In the genomic region with DNA sequence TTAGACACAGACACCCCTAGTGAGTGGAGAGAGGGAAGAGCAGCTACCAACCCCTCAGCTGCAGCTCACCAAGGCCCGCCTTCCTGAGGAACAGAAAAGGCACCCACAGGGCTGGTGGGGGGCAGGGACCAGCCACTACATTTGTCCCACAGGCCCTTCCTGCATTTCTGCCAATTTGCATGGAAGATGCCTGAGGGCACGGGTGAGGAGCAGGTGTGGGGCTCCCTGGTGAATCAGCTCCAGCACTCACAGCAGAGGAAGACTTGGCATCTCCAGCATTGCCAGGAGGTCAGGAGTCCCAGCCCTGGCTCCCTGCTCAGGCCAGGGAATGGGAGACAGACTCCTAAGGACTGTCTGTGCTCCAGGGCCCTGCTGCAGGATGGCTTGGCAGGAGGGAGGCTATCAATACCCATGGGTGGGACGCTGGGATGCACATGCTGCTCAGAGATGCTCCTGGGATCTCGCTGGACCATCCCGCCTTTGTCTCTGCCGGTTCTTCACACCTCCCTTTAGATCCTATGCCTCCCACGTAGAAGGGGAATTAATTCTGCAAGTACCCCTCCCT, we compare ENCODE assay signal across 20 cellular contexts.
DNase-seq lines count a peak whose midpoint lies in the region; ATAC-seq, FAIRE-seq and TF ChIP-seq lines count a peak whose summit lies in the region.
"Had no signal": no experiment of that assay in that cellular context is flagged by ENCODE, and none has a peak within 500 bp of the region (broad histone marks: within the 10 kb centered on the region; RNA-seq: fewer than 3 reads in every experiment).

No MANE protein-coding gene starts in this region.

- no peak overlapping the region for H2BK5ac ChIP-seq in H1 (ENCODE audit: low read depth, low read length)

- no peaks in the 10 kb centered on the region for H3K23me2 ChIP-seq in H1 (ENCODE audit: low read depth, low read length)

- no peak for FAIRE-seq in H1 (lab: Jason Lieb, UNC)
- FAIRE-seq: A549, H54 had no signal

- no peak overlapping the region for H3K23ac ChIP-seq in H1 (ENCODE audit: insufficient read length)

- no peaks in the 10 kb centered on the region for H3K36me3 ChIP-seq in H1 (ENCODE audit: control insufficient read depth in 2 of 4, insufficient read depth in 4 of 4, low read length in 3 of 4)
- H3K36me3 ChIP-seq in osteoblast (ENCODE audit: insufficient read depth, low read length): no peaks in the 10 kb centered on the region
- H3K36me3 ChIP-seq: BLaER1 had no signal

- ATAC-seq in GM18907 (IDR thresholded peaks at IDR 0.05; ENCODE audit: unreplicated experiment): no peak
- ATAC-seq: A549 had no signal

- H2BK15ac ChIP-seq in H1 (ENCODE audit: low read length): no peak overlapping the region

- H3K9me3 ChIP-seq in H1 (ENCODE audit: insufficient read depth in 2 of 2, low read depth in 1 of 2, low read length in 1 of 2) (no peaks in the 10 kb centered on the region), osteoblast (ENCODE audit: low read depth, low read length) (no peaks in the 10 kb centered on the region)
- H3K9me3 ChIP-seq: A549, BLaER1 had no signal

- H2BK12ac ChIP-seq in H1 (ENCODE audit: low read depth, low read length): no peak overlapping the region

- H3K27me3 ChIP-seq in H1 (replicated peaks in 1 of 4; ENCODE audit: control insufficient read depth in 3 of 4, extremely low read depth in 1 of 4, insufficient read depth in 3 of 4, low read length in 3 of 4): 0 out of 7 replicates have a peak, but pooled peaks cover 0 to 3% (median 0%) of the 10 kb centered on the region in 4 experiments
- H3K27me3 ChIP-seq in osteoblast (ENCODE audit: insufficient read depth, low read length): peaks cover 13% of the 10 kb centered on the region

- H3K4ac ChIP-seq in H1 (replicated peaks; ENCODE audit: insufficient read length, low read depth, low read length): no peak overlapping the region

- TF ChIP-seq CTCF in H1 (IDR thresholded peaks at IDR 0.05; ENCODE audit: control extremely low read depth in 1 of 3, insufficient read depth in 1 of 3, low read depth in 1 of 3, low read length in 3 of 3) (no peak), osteoblast (IDR thresholded peaks at IDR 0.05; ENCODE audit: extremely low read depth, low read depth, low read length) (no peak)

- H4K20me1 ChIP-seq in H1 (replicated peaks in 1 of 2; ENCODE audit: control insufficient read depth in 1 of 2, insufficient read depth in 2 of 2, low read length in 2 of 2) (no peaks in the 10 kb centered on the region), osteoblast (ENCODE audit: insufficient read depth, low read length) (no peaks in the 10 kb centered on the region)

- no peak overlapping the region for H4K91ac ChIP-seq in H1 (replicated peaks; ENCODE audit: insufficient read length, low read length)

- H3K56ac ChIP-seq in H1 (replicated peaks; ENCODE audit: insufficient read length, low read depth, low read length): no peak overlapping the region

- CTCF ChIA-PET in H1 (lab: Charles Lee; ENCODE audit: partially characterized antibody): interaction anchor here (19.8 to 42.3 kb wide), 5 partner anchors 3 to 142 kb away, joined by 320 to 1348 read pairs (median 335); a partner anchor contains a TSS

- no peak overlapping the region for H3K14ac ChIP-seq in H1 (ENCODE audit: insufficient read length)

- no peak for TF ChIP-seq POLR2A in H1 (IDR thresholded peaks at IDR 0.05; ENCODE audit: control extremely low read depth in 1 of 2, low read depth in 2 of 2, low read length in 2 of 2)

- H3K4me1 ChIP-seq in H1 (replicated peaks in 1 of 4; ENCODE audit: control insufficient read depth in 3 of 4, insufficient read depth in 4 of 4, low read length in 3 of 4): peaks cover 0 to 29% (median 13%) of the 10 kb centered on the region in 4 experiments; a peak in 5 of 7 replicates
- no peaks in the 10 kb centered on the region for H3K4me1 ChIP-seq in osteoblast (ENCODE audit: insufficient read depth, low read length)

- H2AFZ ChIP-seq in H1 (ENCODE audit: low read length): no peak overlapping the region
- H2AFZ ChIP-seq in osteoblast (ENCODE audit: low read length): no peak overlapping the region

- H3K4me3 ChIP-seq in H1 (ENCODE audit: extremely low read depth in 1 of 4, insufficient read depth in 2 of 4, low read depth in 3 of 4, low read length in 4 of 4): no peak overlapping the region
- no peak overlapping the region for H3K4me3 ChIP-seq in osteoblast (ENCODE audit: insufficient read depth, low read length)
- H3K4me3 ChIP-seq: A549, BLaER1 had no signal

- POLR2A ChIA-PET in H1 (lab: Charles Lee; ENCODE audit: partially characterized antibody): no interaction called here

- H4K8ac ChIP-seq in H1 (ENCODE audit: extremely low read depth, insufficient read depth, low read length): no peak overlapping the region

- no peak overlapping the region for H3K18ac ChIP-seq in H1 (ENCODE audit: extremely low read depth, low read length)

- H3K27ac ChIP-seq in H1 (ENCODE audit: low read depth, low read length): no peak overlapping the region
- H3K27ac ChIP-seq in osteoblast (ENCODE audit: low read depth, low read length): no peak overlapping the region
- H3K27ac ChIP-seq: A549, BLaER1 had no signal

- H3K79me2 ChIP-seq in H1 (ENCODE audit: control insufficient read depth in 1 of 2, insufficient read depth in 2 of 2, low read length in 2 of 2) (no peaks in the 10 kb centered on the region), osteoblast (ENCODE audit: insufficient read depth, low read length) (no peaks in the 10 kb centered on the region)

- no peak for TF ChIP-seq RAD21 in H1 (IDR thresholded peaks at IDR 0.05 in 1 of 2, conservative IDR thresholded peaks at IDR 0.05 in 1 of 2; ENCODE audit: low read depth in 2 of 2, low read length in 2 of 2)

- TF ChIP-seq EP300 in H1 (IDR thresholded peaks at IDR 0.05; ENCODE audit: borderline replicate concordance in 1 of 2, low read depth in 2 of 2, low read length in 2 of 2): no peak

- peak overlapping the region; percentile 90; the same call in 1 of the 2 replicates for H2BK20ac ChIP-seq in H1 (ENCODE audit: low read length)

- 85% methylated on average over 7 of the region's 7 CpGs; no CpG with 5 or more reads in 1 of the 2 experiments for WGBS in H1 (ENCODE audit: extremely low coverage in 1 of 2, insufficient coverage in 1 of 2, insufficient read length in 1 of 2, insufficient replicate concordance in 2 of 2, low coverage in 1 of 2, low lambda C conversion rate in 2 of 2, missing lambda C conversion rate in 1 of 2), 2 experiments

- no peaks in the 10 kb centered on the region for H3K79me1 ChIP-seq in H1 (ENCODE audit: low read depth, low read length)

- H2BK120ac ChIP-seq in H1 (replicated peaks; ENCODE audit: low read depth, low read length): no peak overlapping the region

- H2AK5ac ChIP-seq in H1 (ENCODE audit: low read depth, low read length): no peak overlapping the region

- H3K4me2 ChIP-seq in H1 (ENCODE audit: insufficient read depth in 1 of 2, low read depth in 2 of 2, low read length in 2 of 2): no peak overlapping the region
- no peak overlapping the region for H3K4me2 ChIP-seq in osteoblast (ENCODE audit: insufficient read depth, low read length)
- H3K4me2 ChIP-seq: A549, BLaER1 had no signal

- H4K5ac ChIP-seq in H1 (ENCODE audit: insufficient read length, low read depth, low read length): no peak overlapping the region

- DNase-seq in NCI-H345 (lab: John Stamatoyannopoulos, UW) (peak; percentile 22), NCI-H345 treated with DMSO at 0.1 percent for 48 hours (lab: John Stamatoyannopoulos, UW; ENCODE audit: unreplicated experiment) (no peak), NCI-H526 (lab: John Stamatoyannopoulos, UW) (peak; percentile 86 to 90), H1 (ENCODE audit: low read depth in 1 of 2, low spot score in 2 of 2) (no peak), osteoblast (ENCODE audit: insufficient read length, low spot score, missing footprints) (peak; percentile 62), NCI-H2029 treated with DMSO at 0.1 percent for 48 hours (lab: John Stamatoyannopoulos, UW) (no peak)
- DNase-seq in activated CD8-positive, alpha-beta memory T cell treated with anti-CD3 and anti-CD28 coated beads for 24 hours: no peak
- DNase-seq: CD4-positive, alpha-beta memory T cell; DMS53; HFFc6; KG1; MV-4-11; NCI-H2029; NCI-H2227 treated with DMSO at 0.1 percent for 48 hours; NCI-H524 treated with DMSO at 0.1 percent for 48 hours; SHP77 treated with DMSO at 0.1 percent for 48 hours had no signal

- H3K9ac ChIP-seq in H1 (replicated peaks in 1 of 4; ENCODE audit: extremely low read depth in 1 of 4, low read depth in 3 of 4, low read length in 3 of 4): no peak overlapping the region
- H3K9ac ChIP-seq: BLaER1 had no signal

TF ChIP-seq in H1, 55 proteins besides CTCF, POLR2A, EP300 and RAD21:
- TF ChIP-seq JUN (IDR thresholded peaks at IDR 0.05; ENCODE audit: low read depth, low read length) (no peak), FOSL1 (IDR thresholded peaks at IDR 0.05; ENCODE audit: insufficient read depth, low read depth, low read length) (no peak), RFX5 (IDR thresholded peaks at IDR 0.05; ENCODE audit: borderline replicate concordance, low read depth, low read length) (no peak), HDAC2 (IDR thresholded peaks at IDR 0.05; ENCODE audit: borderline replicate concordance in 1 of 2, low read depth in 2 of 2, low read length in 2 of 2) (no peak), SP2 (IDR thresholded peaks at IDR 0.05; ENCODE audit: low read length) (no peak), MAFK (IDR thresholded peaks at IDR 0.05; ENCODE audit: low read depth, low read length) (no peak), KDM4A (IDR thresholded peaks at IDR 0.05; ENCODE audit: low read depth, low read length, severe bottlenecking) (no peak), SIX5 (IDR thresholded peaks at IDR 0.05; ENCODE audit: low read depth, low read length) (no peak), CREB1 (IDR thresholded peaks at IDR 0.05) (no peak), SAP30 (IDR thresholded peaks at IDR 0.05; ENCODE audit: insufficient read depth, insufficient replicate concordance, low read length) (no peak), TBP (IDR thresholded peaks at IDR 0.05; ENCODE audit: low read depth, low read length) (no peak), TAF7 (optimal IDR thresholded peaks at IDR 0.05; ENCODE audit: borderline replicate concordance, low read depth, low read length) (no peak), YY1 (IDR thresholded peaks at IDR 0.05; ENCODE audit: low read depth, low read length) (no peak), SRF (IDR thresholded peaks at IDR 0.05; ENCODE audit: low read depth, low read length) (no peak), JUND (IDR thresholded peaks at IDR 0.05; ENCODE audit: low read length) (no peak), SP1 (IDR thresholded peaks at IDR 0.05; ENCODE audit: low read depth, low read length) (no peak), POU5F1 (IDR thresholded peaks at IDR 0.05; ENCODE audit: low read depth, low read length) (no peak), KDM5A (IDR thresholded peaks at IDR 0.05; ENCODE audit: low read length) (no peak)
- TF ChIP-seq, protein P1, sequence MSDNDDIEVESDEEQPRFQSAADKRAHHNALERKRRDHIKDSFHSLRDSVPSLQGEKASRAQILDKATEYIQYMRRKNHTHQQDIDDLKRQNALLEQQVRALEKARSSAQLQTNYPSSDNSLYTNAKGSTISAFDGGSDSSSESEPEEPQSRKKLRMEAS (IDR thresholded peaks at IDR 0.05): no peak
TF ChIP-seq in H1: peak in this region for 0.

Comparison
In these comparisons a context has a peak if more than half of its experiments do, and no peak if none do; other contexts are left out.
1. DNase-seq: peak in NCI-H345 (single experiment), NCI-H526 (2 of 2) and osteoblast (single experiment); none in NCI-H345 treated with DMSO at 0.1 percent for 48 hours (single experiment), H1 (0 of 2), NCI-H2029 treated with DMSO at 0.1 percent for 48 hours (single experiment) and activated CD8-positive, alpha-beta memory T cell treated with anti-CD3 and anti-CD28 coated beads for 24 hours (single experiment).